Comparison of ENCODE assay signal across 19 cellular contexts in genomic region chr1:7393141-7393540, GRCh38.
DNase-seq lines count a peak whose midpoint lies in the region; TF ChIP-seq lines count a peak whose summit lies in the region.
"Had no signal": no experiment of that assay in that cellular context is flagged by ENCODE, and none has a peak within 500 bp of the region (broad histone marks: within the 10 kb centered on the region; RNA-seq: fewer than 3 reads in every experiment).

No MANE protein-coding gene starts in this region.

- in situ Hi-C loops in brain microvascular endothelial cell (cut with HindIII; ENCODE audit: low pct_ligation_motif_present, low sequenced_read_pairs) = no loop called here

- H2BK15ac ChIP-seq in mesenchymal stem cell (ENCODE audit: low read depth, poor library complexity, severe bottlenecking) = no peak overlapping the region

- H3K27ac ChIP-seq in brain microvascular endothelial cell (no peak overlapping the region), mesenchymal stem cell (ENCODE audit: low read length, poor library complexity, severe bottlenecking) (no peak overlapping the region), osteoblast (ENCODE audit: low read depth, low read length) (no peak overlapping the region)
- H3K27ac ChIP-seq: BLaER1, KMS-11 had no signal

- H3K4me3 ChIP-seq in brain microvascular endothelial cell (ENCODE audit: low read depth, low read length) (no peak overlapping the region), mesenchymal stem cell (ENCODE audit: insufficient read depth in 1 of 2, low read depth in 1 of 2, low read length in 2 of 2) (no peak overlapping the region), osteoblast (ENCODE audit: insufficient read depth, low read length) (no peak overlapping the region)
- H3K4me3 ChIP-seq: BLaER1 had no signal

- H2BK120ac ChIP-seq in mesenchymal stem cell (ENCODE audit: low read depth, low read length) = no peak overlapping the region

- H3K79me2 ChIP-seq in osteoblast (ENCODE audit: insufficient read depth, low read length) = no peaks in the 10 kb centered on the region

- H4K8ac ChIP-seq in mesenchymal stem cell (ENCODE audit: low read length) = no peak overlapping the region

- TF ChIP-seq CTCF in brain microvascular endothelial cell (IDR thresholded peaks at IDR 0.05; ENCODE audit: low read depth, low read length, missing control alignments) (no peak), osteoblast (IDR thresholded peaks at IDR 0.05; ENCODE audit: extremely low read depth, low read depth, low read length) (no peak)

- H3K4ac ChIP-seq in mesenchymal stem cell (ENCODE audit: low read depth in 1 of 2, low read length in 2 of 2) = no peak overlapping the region

- no peaks in the 10 kb centered on the region for H4K20me1 ChIP-seq in osteoblast (ENCODE audit: insufficient read depth, low read length)
- H4K20me1 ChIP-seq: BLaER1 had no signal

- H2AFZ ChIP-seq in mesenchymal stem cell (ENCODE audit: low read depth, low read length) = no peak overlapping the region
- H2AFZ ChIP-seq in osteoblast (ENCODE audit: low read length) = no peak overlapping the region

- H2BK5ac ChIP-seq in mesenchymal stem cell (ENCODE audit: low read depth, low read length, poor library complexity, severe bottlenecking) = no peak overlapping the region

- no peak overlapping the region for H3K23ac ChIP-seq in mesenchymal stem cell (ENCODE audit: low read length in 2 of 2)

- H3K4me1 ChIP-seq in mesenchymal stem cell (ENCODE audit: control insufficient read depth, insufficient read depth, low read depth, low read length) (peaks cover 15% of the 10 kb centered on the region), osteoblast (ENCODE audit: insufficient read depth, low read length) (peaks cover 20% of the 10 kb centered on the region)

- H3K14ac ChIP-seq in mesenchymal stem cell (ENCODE audit: low read length in 2 of 2) = no peak overlapping the region

- no peaks in the 10 kb centered on the region for H3K79me1 ChIP-seq in mesenchymal stem cell (replicated peaks; ENCODE audit: low read length, poor library complexity, severe bottlenecking)

- H3K27me3 ChIP-seq in brain microvascular endothelial cell (replicated peaks) (no peaks in the 10 kb centered on the region), mesenchymal stem cell (ENCODE audit: control insufficient read depth in 1 of 2, insufficient read depth in 1 of 2, low read length in 2 of 2) (no peaks in the 10 kb centered on the region), osteoblast (ENCODE audit: insufficient read depth, low read length) (no peaks in the 10 kb centered on the region)
- H3K27me3 ChIP-seq: BLaER1 had no signal

- no peak overlapping the region for H4K91ac ChIP-seq in mesenchymal stem cell (ENCODE audit: low read length)

- H2AK5ac ChIP-seq in mesenchymal stem cell (ENCODE audit: low read length, severe bottlenecking) = no peak overlapping the region

- peak; percentile 62 for DNase-seq in M059J (ENCODE audit: low read depth)
- DNase-seq in brain microvascular endothelial cell = peak; percentile 9
- peak; percentile 27 for DNase-seq in mesenchymal stem cell
- no peak for DNase-seq in NCI-H187 treated with DMSO at 0.1 percent for 48 hours (lab: John Stamatoyannopoulos, UW)
- DNase-seq in osteoblast (ENCODE audit: insufficient read length, low spot score, missing footprints) = no peak
- no peak for DNase-seq in stimulated activated CD4-positive, alpha-beta T cell treated with anti-CD3 and anti-CD28 coated beads, Interleukin-4, amount 100 ng/mL, for 1 hour
- no peak for DNase-seq in NCI-H1436 treated with DMSO at 0.1 percent for 48 hours (lab: John Stamatoyannopoulos, UW)
- DNase-seq: CD4-positive, alpha-beta T cell; COR-L47; DMS79; GOT3; MV-4-11; NCI-H1694 treated with DMSO at 0.1 percent for 48 hours; NCI-H446; NCI-H526; OCI-M1; Right ventricle myocardium superior had no signal

- no peak overlapping the region for H2BK12ac ChIP-seq in mesenchymal stem cell (ENCODE audit: low read length in 2 of 2)

- no CpG with 5 or more reads among the region's 1 CpG for WGBS in mesenchymal stem cell

- H3K4me2 ChIP-seq in mesenchymal stem cell (ENCODE audit: low read length, poor library complexity, severe bottlenecking) = no peak overlapping the region
- no peak overlapping the region for H3K4me2 ChIP-seq in osteoblast (ENCODE audit: insufficient read depth, low read length)
- H3K4me2 ChIP-seq: BLaER1, KMS-11 had no signal

- H3K9me3 ChIP-seq in mesenchymal stem cell (ENCODE audit: control insufficient read depth, low read length) = peaks cover 19% of the 10 kb centered on the region
- H3K9me3 ChIP-seq in osteoblast (ENCODE audit: low read depth, low read length) = no peaks in the 10 kb centered on the region

- no peak overlapping the region for H3K9ac ChIP-seq in mesenchymal stem cell (ENCODE audit: low read length)
- H3K9ac ChIP-seq: BLaER1, KMS-11 had no signal

- H3K18ac ChIP-seq in mesenchymal stem cell (ENCODE audit: low read depth in 1 of 2, low read length in 2 of 2) = no peak overlapping the region

- no peaks in the 10 kb centered on the region for H3K36me3 ChIP-seq in brain microvascular endothelial cell (replicated peaks)
- no peaks in the 10 kb centered on the region for H3K36me3 ChIP-seq in mesenchymal stem cell (ENCODE audit: control insufficient read depth in 1 of 2, insufficient read depth in 2 of 2, low read depth in 1 of 2, low read length in 2 of 2)
- H3K36me3 ChIP-seq in osteoblast (ENCODE audit: insufficient read depth, low read length) = no peaks in the 10 kb centered on the region
- H3K36me3 ChIP-seq: BLaER1 had no signal

Comparison
In these comparisons a context has a peak if more than half of its experiments do, and no peak if none do; other contexts are left out.
1. DNase-seq: peak in M059J (single experiment), brain microvascular endothelial cell (single experiment) and mesenchymal stem cell (single experiment); none in NCI-H187 treated with DMSO at 0.1 percent for 48 hours (single experiment), osteoblast (single experiment), stimulated activated CD4-positive, alpha-beta T cell treated with anti-CD3 and anti-CD28 coated beads, Interleukin-4, amount 100 ng/mL, for 1 hour (single experiment) and NCI-H1436 treated with DMSO at 0.1 percent for 48 hours (single experiment).